ENCODE assay signal across 2 cellular contexts in the genomic region with DNA sequence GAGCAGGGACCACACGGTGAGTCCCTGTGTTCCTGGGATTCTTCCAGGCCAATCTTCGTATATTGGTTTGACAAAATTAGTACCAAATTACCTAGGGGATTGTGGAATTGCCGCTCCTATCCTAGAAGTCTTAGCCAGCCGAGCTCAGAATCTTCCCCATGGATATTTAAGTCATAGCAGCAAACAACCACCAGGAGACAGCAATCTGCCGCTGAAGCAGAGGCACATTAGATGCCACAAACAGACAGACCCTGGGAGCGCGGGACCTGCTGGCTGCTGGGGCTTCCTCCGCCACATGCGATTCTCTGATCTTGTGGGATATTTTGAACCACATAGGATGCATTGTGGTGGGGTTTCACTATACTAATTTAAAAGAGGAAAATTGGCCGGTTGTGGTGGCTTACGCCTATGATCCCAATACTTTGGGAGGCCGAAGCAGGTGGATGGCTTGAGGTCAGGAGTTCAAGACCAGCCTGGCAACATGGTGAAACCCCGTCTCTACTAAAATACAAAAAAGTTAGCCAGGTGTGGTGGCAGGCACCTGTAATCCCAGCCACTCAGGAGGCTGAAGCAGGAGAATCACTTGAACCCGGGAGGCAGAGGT.
TF ChIP-seq lines count a peak whose summit lies in the region.

No MANE protein-coding gene starts in this region.

TF ChIP-seq in HCT116, 20 proteins besides CTCF, POLR2A, EP300 and RAD21 (continued from another document):
- TF ChIP-seq ZBTB33 (IDR thresholded peaks at IDR 0.05; ENCODE audit: extremely low read depth, insufficient replicate concordance, low read length) = no peak
- TF ChIP-seq ELF1 (IDR thresholded peaks at IDR 0.05; ENCODE audit: borderline replicate concordance, low read depth) = no peak
- no peak for TF ChIP-seq TCF7L2 (IDR thresholded peaks at IDR 0.05; ENCODE audit: borderline replicate concordance, extremely low read depth, insufficient read depth, insufficient read length)
- TF ChIP-seq CEBPB (IDR thresholded peaks at IDR 0.05; ENCODE audit: low read depth) = no peak
- TF ChIP-seq, protein P1, sequence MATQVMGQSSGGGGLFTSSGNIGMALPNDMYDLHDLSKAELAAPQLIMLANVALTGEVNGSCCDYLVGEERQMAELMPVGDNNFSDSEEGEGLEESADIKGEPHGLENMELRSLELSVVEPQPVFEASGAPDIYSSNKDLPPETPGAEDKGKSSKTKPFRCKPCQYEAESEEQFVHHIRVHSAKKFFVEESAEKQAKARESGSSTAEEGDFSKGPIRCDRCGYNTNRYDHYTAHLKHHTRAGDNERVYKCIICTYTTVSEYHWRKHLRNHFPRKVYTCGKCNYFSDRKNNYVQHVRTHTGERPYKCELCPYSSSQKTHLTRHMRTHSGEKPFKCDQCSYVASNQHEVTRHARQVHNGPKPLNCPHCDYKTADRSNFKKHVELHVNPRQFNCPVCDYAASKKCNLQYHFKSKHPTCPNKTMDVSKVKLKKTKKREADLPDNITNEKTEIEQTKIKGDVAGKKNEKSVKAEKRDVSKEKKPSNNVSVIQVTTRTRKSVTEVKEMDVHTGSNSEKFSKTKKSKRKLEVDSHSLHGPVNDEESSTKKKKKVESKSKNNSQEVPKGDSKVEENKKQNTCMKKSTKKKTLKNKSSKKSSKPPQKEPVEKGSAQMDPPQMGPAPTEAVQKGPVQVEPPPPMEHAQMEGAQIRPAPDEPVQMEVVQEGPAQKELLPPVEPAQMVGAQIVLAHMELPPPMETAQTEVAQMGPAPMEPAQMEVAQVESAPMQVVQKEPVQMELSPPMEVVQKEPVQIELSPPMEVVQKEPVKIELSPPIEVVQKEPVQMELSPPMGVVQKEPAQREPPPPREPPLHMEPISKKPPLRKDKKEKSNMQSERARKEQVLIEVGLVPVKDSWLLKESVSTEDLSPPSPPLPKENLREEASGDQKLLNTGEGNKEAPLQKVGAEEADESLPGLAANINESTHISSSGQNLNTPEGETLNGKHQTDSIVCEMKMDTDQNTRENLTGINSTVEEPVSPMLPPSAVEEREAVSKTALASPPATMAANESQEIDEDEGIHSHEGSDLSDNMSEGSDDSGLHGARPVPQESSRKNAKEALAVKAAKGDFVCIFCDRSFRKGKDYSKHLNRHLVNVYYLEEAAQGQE (IDR thresholded peaks at IDR 0.05; ENCODE audit: low read depth) = no peak

TF ChIP-seq in WTC11, 78 proteins besides CTCF, POLR2A, EP300 and RAD21 (continued from another document):
- TF ChIP-seq, protein P2, sequence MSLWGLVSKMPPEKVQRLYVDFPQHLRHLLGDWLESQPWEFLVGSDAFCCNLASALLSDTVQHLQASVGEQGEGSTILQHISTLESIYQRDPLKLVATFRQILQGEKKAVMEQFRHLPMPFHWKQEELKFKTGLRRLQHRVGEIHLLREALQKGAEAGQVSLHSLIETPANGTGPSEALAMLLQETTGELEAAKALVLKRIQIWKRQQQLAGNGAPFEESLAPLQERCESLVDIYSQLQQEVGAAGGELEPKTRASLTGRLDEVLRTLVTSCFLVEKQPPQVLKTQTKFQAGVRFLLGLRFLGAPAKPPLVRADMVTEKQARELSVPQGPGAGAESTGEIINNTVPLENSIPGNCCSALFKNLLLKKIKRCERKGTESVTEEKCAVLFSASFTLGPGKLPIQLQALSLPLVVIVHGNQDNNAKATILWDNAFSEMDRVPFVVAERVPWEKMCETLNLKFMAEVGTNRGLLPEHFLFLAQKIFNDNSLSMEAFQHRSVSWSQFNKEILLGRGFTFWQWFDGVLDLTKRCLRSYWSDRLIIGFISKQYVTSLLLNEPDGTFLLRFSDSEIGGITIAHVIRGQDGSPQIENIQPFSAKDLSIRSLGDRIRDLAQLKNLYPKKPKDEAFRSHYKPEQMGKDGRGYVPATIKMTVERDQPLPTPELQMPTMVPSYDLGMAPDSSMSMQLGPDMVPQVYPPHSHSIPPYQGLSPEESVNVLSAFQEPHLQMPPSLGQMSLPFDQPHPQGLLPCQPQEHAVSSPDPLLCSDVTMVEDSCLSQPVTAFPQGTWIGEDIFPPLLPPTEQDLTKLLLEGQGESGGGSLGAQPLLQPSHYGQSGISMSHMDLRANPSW (CRISPR knock-in tag; conservative IDR thresholded peaks at IDR 0.05; ENCODE audit: low read depth) = no peak
- TF ChIP-seq KAT7 (CRISPR knock-in tag; IDR thresholded peaks at IDR 0.05; ENCODE audit: borderline replicate concordance) (no peak), CBFB (CRISPR knock-in tag; IDR thresholded peaks at IDR 0.05; ENCODE audit: low read depth) (no peak), ZNF423 (CRISPR knock-in tag; IDR thresholded peaks at IDR 0.05) (no peak), MXD4 (CRISPR knock-in tag; IDR thresholded peaks at IDR 0.05; ENCODE audit: borderline replicate concordance) (no peak), OVOL2 (CRISPR knock-in tag; IDR thresholded peaks at IDR 0.05; ENCODE audit: borderline replicate concordance) (no peak), ZBTB21 (CRISPR knock-in tag; IDR thresholded peaks at IDR 0.05; ENCODE audit: borderline replicate concordance) (no peak), NFYB (CRISPR knock-in tag; conservative IDR thresholded peaks at IDR 0.05; ENCODE audit: low read depth) (no peak), ZNF416 (CRISPR knock-in tag; IDR thresholded peaks at IDR 0.05) (no peak)
- TF ChIP-seq, protein P3, sequence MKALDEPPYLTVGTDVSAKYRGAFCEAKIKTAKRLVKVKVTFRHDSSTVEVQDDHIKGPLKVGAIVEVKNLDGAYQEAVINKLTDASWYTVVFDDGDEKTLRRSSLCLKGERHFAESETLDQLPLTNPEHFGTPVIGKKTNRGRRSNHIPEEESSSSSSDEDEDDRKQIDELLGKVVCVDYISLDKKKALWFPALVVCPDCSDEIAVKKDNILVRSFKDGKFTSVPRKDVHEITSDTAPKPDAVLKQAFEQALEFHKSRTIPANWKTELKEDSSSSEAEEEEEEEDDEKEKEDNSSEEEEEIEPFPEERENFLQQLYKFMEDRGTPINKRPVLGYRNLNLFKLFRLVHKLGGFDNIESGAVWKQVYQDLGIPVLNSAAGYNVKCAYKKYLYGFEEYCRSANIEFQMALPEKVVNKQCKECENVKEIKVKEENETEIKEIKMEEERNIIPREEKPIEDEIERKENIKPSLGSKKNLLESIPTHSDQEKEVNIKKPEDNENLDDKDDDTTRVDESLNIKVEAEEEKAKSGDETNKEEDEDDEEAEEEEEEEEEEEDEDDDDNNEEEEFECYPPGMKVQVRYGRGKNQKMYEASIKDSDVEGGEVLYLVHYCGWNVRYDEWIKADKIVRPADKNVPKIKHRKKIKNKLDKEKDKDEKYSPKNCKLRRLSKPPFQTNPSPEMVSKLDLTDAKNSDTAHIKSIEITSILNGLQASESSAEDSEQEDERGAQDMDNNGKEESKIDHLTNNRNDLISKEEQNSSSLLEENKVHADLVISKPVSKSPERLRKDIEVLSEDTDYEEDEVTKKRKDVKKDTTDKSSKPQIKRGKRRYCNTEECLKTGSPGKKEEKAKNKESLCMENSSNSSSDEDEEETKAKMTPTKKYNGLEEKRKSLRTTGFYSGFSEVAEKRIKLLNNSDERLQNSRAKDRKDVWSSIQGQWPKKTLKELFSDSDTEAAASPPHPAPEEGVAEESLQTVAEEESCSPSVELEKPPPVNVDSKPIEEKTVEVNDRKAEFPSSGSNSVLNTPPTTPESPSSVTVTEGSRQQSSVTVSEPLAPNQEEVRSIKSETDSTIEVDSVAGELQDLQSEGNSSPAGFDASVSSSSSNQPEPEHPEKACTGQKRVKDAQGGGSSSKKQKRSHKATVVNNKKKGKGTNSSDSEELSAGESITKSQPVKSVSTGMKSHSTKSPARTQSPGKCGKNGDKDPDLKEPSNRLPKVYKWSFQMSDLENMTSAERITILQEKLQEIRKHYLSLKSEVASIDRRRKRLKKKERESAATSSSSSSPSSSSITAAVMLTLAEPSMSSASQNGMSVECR (CRISPR knock-in tag; IDR thresholded peaks at IDR 0.05; ENCODE audit: borderline replicate concordance) = no peak
- TF ChIP-seq, protein P4, sequence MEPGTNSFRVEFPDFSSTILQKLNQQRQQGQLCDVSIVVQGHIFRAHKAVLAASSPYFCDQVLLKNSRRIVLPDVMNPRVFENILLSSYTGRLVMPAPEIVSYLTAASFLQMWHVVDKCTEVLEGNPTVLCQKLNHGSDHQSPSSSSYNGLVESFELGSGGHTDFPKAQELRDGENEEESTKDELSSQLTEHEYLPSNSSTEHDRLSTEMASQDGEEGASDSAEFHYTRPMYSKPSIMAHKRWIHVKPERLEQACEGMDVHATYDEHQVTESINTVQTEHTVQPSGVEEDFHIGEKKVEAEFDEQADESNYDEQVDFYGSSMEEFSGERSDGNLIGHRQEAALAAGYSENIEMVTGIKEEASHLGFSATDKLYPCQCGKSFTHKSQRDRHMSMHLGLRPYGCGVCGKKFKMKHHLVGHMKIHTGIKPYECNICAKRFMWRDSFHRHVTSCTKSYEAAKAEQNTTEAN (CRISPR knock-in tag; IDR thresholded peaks at IDR 0.05) = no peak
